In genomic region chr2:24919977-24920812, GRCh38 we compare ENCODE assay signal across 8 cellular contexts. TPM values are rescaled to one million over a fixed set of nuclear protein-coding genes. Genes with fewer than 3 reads are reported as not detected.
DNase-seq lines count a peak whose midpoint lies in the region; ATAC-seq, FAIRE-seq and TF ChIP-seq lines count a peak whose summit lies in the region.

TSS of gene ADCY3 (minus strand) at chr2:24920237. CDS start at chr2:24918987, 1,250 bp downstream.

- H2BK120ac ChIP-seq in neuronal stem cell (ENCODE audit: low read depth, low read length): no peak within 1 kb of the TSS

- no peak for TF ChIP-seq EP300 in A549 (IDR thresholded peaks at IDR 0.05)

- H2BK12ac ChIP-seq in neuronal stem cell (ENCODE audit: low read length): no peak within 1 kb of the TSS

- TF ChIP-seq POLR2A in A549 (IDR thresholded peaks at IDR 0.05; ENCODE audit: low read length): peak; percentile 36
- TF ChIP-seq POLR2A in Peyer's patch (IDR thresholded peaks at IDR 0.05): no peak
- no peak for TF ChIP-seq POLR2A in thyroid gland (IDR thresholded peaks at IDR 0.05)

- H2AFZ ChIP-seq in neuronal stem cell (ENCODE audit: low read length): peak within 1 kb of the TSS; percentile 94

- no peak within 1 kb of the TSS for H4K91ac ChIP-seq in neuronal stem cell (ENCODE audit: low read depth, low read length, poor library complexity)

- H3K23ac ChIP-seq in neuronal stem cell (ENCODE audit: low read depth, low read length, poor library complexity): peak within 1 kb of the TSS; percentile 38

- H3K18ac ChIP-seq in neuronal stem cell (ENCODE audit: low read length): peak within 1 kb of the TSS; percentile 91

- peak within 1 kb of the TSS; percentile 76 for H2BK5ac ChIP-seq in neuronal stem cell (ENCODE audit: low read length)

- H3K27ac ChIP-seq in A549 (peak within 1 kb of the TSS; percentile 85 to 96), Peyer's patch (peak within 1 kb of the TSS; percentile 51 to 88 (median 68)), foreskin keratinocyte (no peak within 1 kb of the TSS), neuronal stem cell (replicated peaks; ENCODE audit: low read length) (no peak within 1 kb of the TSS), thyroid gland (peak within 1 kb of the TSS in 2 of 3 donors; percentile 44 to 49)

- FAIRE-seq in A549 (lab: Jason Lieb, UNC): no peak

- TF ChIP-seq RAD21 in A549 (conservative IDR thresholded peaks at IDR 0.05 in 1 of 2, IDR thresholded peaks at IDR 0.05 in 1 of 2): no peak

- WGBS in A549 (ENCODE audit: missing lambda C conversion rate): 2% methylated on average over 35 of the region's 125 CpGs
- WGBS in neuronal stem cell (ENCODE audit: extremely low coverage in 2 of 2, insufficient read length in 2 of 2, insufficient replicate concordance in 1 of 2), 2 donors: no CpG with 5 or more reads among the region's 125 CpGs
- WGBS in thyroid gland, 2 donors: 0 to 1% methylated on average over 3 to 14 of the region's 125 CpGs

- H3K4me2 ChIP-seq in A549 (peak within 1 kb of the TSS; percentile 94), neuronal stem cell (ENCODE audit: insufficient read depth, low read length, poor library complexity, severe bottlenecking) (peak within 1 kb of the TSS; percentile 72)

- peak within 1 kb of the TSS; percentile 86 for H2BK15ac ChIP-seq in neuronal stem cell (ENCODE audit: low read length)

- H3K4me3 ChIP-seq in A549 (peak within 1 kb of the TSS; percentile 92), Peyer's patch (peak within 1 kb of the TSS; percentile 53 to 88 (median 80)), neuronal stem cell (ENCODE audit: low read length in 2 of 2) (peak within 1 kb of the TSS; percentile 60 to 88), thyroid gland (replicated peaks in 1 of 3) (peak within 1 kb of the TSS in 2 of 3 donors; percentile 42 to 59)

- peaks cover 13% of the 10 kb centered on the region; the same call in 2 of the 3 replicates for H3K4me1 ChIP-seq in A549
- peaks cover 0 to 33% (median 5%) of the 10 kb centered on the region in 4 donors for H3K4me1 ChIP-seq in Peyer's patch
- H3K4me1 ChIP-seq in foreskin keratinocyte: no peaks in the 10 kb centered on the region
- H3K4me1 ChIP-seq in neuronal stem cell (ENCODE audit: control insufficient read depth in 2 of 2, insufficient read depth in 1 of 2, low read depth in 1 of 2, low read length in 2 of 2): peaks cover 2 to 11% of the 10 kb centered on the region in 2 donors
- no peaks in the 10 kb centered on the region for H3K4me1 ChIP-seq in thyroid gland

- H3K4ac ChIP-seq in neuronal stem cell (ENCODE audit: low read length): no peak within 1 kb of the TSS

- intact Hi-C loops in thyroid gland (cut with DNase I): no loop called here

- H3K9me3 ChIP-seq in A549: no peaks in the 10 kb centered on the region
- H3K9me3 ChIP-seq in Peyer's patch: no peaks in the 10 kb centered on the region
- no peaks in the 10 kb centered on the region for H3K9me3 ChIP-seq in neuronal stem cell (replicated peaks in 1 of 2; ENCODE audit: control insufficient read depth in 2 of 2, insufficient read depth in 1 of 2, low read depth in 1 of 2, low read length in 2 of 2)
- no peaks in the 10 kb centered on the region for H3K9me3 ChIP-seq in thyroid gland

- H3K27me3 ChIP-seq in Peyer's patch (no peaks in the 10 kb centered on the region), foreskin keratinocyte (no peaks in the 10 kb centered on the region), neuronal stem cell (ENCODE audit: control insufficient read depth in 3 of 3, insufficient read depth in 3 of 3, low read depth in 1 of 3, low read length in 3 of 3) (no peaks in the 10 kb centered on the region), thyroid gland (no peaks in the 10 kb centered on the region)

- POLR2A ChIA-PET in A549 (lab: Yijun Ruan, JAX): no interaction called here

- H3K36me3 ChIP-seq in Peyer's patch: no peaks in the 10 kb centered on the region
- peaks cover 11 to 31% of the 10 kb centered on the region in 2 donors for H3K36me3 ChIP-seq in neuronal stem cell (replicated peaks in 1 of 2; ENCODE audit: control insufficient read depth in 2 of 2, insufficient read depth in 2 of 2, low read length in 2 of 2)
- no peaks in the 10 kb centered on the region for H3K36me3 ChIP-seq in thyroid gland

- DNase-seq in A549 (ENCODE audit: low read depth in 1 of 2, low spot score in 1 of 2) (peak; percentile 56 to 66), Peyer's patch (peak; percentile 77 to 85 (median 78)), foreskin keratinocyte (peak in 1 of 2 donors; percentile 19), neuronal stem cell (ENCODE audit: low spot score) (peak; percentile 43), thyroid gland (peak; percentile 36 to 45)
- peak; percentile 42 for DNase-seq in activated gamma-delta T cell treated with anti-CD3 and anti-CD28 coated beads, Interleukin-2, amount 50 U/mL, for 16 hours (ENCODE audit: low read depth)

- peaks cover 10% of the 10 kb centered on the region for H3K79me1 ChIP-seq in neuronal stem cell (ENCODE audit: low read depth, low read length)

- H4K8ac ChIP-seq in neuronal stem cell (ENCODE audit: low read depth, low read length): no peak within 1 kb of the TSS

- TF ChIP-seq CTCF in A549 (IDR thresholded peaks at IDR 0.05) (no peak), Peyer's patch (IDR thresholded peaks at IDR 0.05) (no peak), foreskin keratinocyte (conservative IDR thresholded peaks at IDR 0.05) (no peak), thyroid gland (IDR thresholded peaks at IDR 0.05) (no peak)

- CTCF ChIA-PET in A549 (lab: Yijun Ruan, JAX): interaction anchor here (0.6 to 2.6 kb wide), 5 partner anchors 8 to 660 kb away, joined by 3 to 6 read pairs (median 3); no protein-coding TSS in a partner anchor

- peak; percentile 70 to 83 for ATAC-seq in A549
- peak; percentile 29 for ATAC-seq in GM18520 (IDR thresholded peaks at IDR 0.05; ENCODE audit: unreplicated experiment)
- peak; percentile 66 for ATAC-seq in HG03045 (IDR thresholded peaks at IDR 0.05; ENCODE audit: unreplicated experiment)
- ATAC-seq in foreskin keratinocyte: peak; percentile 61

- H3K14ac ChIP-seq in neuronal stem cell (ENCODE audit: low read length): peak within 1 kb of the TSS; percentile 1

- H3K9ac ChIP-seq in neuronal stem cell (ENCODE audit: low read depth, low read length, poor library complexity): peak within 1 kb of the TSS; percentile 88

- peak within 1 kb of the TSS; percentile 59 for H2AK5ac ChIP-seq in neuronal stem cell (ENCODE audit: low read depth, low read length)

TF ChIP-seq in A549, 52 proteins besides CTCF, POLR2A, EP300 and RAD21:
- TF ChIP-seq PHF8 (IDR thresholded peaks at IDR 0.05; ENCODE audit: borderline replicate concordance, low read depth): peak; percentile 62
- TF ChIP-seq MAFK (IDR thresholded peaks at IDR 0.05; ENCODE audit: partially characterized antibody): no peak
- TF ChIP-seq JUN (IDR thresholded peaks at IDR 0.05): peak in 1 of 2 experiments; percentile 50; a peak in 1 of 5 replicates
- TF ChIP-seq MAX (IDR thresholded peaks at IDR 0.05): peak; percentile 61; the same call in 1 of the 2 replicates
- TF ChIP-seq E2F6 (IDR thresholded peaks at IDR 0.05; ENCODE audit: borderline replicate concordance, low read depth): 0 out of 2 replicates have a peak, but pooled peaks have one; percentile 47
- TF ChIP-seq USF2 (IDR thresholded peaks at IDR 0.05): peak; percentile 60
- TF ChIP-seq BCL3 (IDR thresholded peaks at IDR 0.05): peak; percentile 76; the same call in 1 of the 3 replicates
- no peak for TF ChIP-seq FOXS1 (CRISPR knock-in tag; IDR thresholded peaks at IDR 0.05)

RNA-seq across cellular contexts. Expression of gene ADCY3, which starts in this region (rescaled TPM):
- 37.4 and 52.5 TPM in 2 replicates for polyA plus RNA-seq in A549 (2011; rRNA removed)
- polyA plus RNA-seq in A549 (2012; cell fraction: cytosol; rRNA removed): 104 and 117 TPM in 2 replicates
- 190 and 252 TPM in 2 replicates for polyA plus RNA-seq in A549 (2012; cell fraction: nucleus; rRNA removed)
- 58.5 to 65.4 TPM (median 58.8 TPM) in 3 replicates for polyA plus RNA-seq in A549 (2017; fragmentation: RNase III; extraction: RNeasy Plus Mini Kit Qiagen cat#74134 plus additional on column Dnase treatment)
- polyA minus RNA-seq in A549 (2011; rRNA and poly(A)+ RNA removed): 117 and 124 TPM in 2 replicates
- 100 to 1,000 TPM in 1 of 4 donors, 10 to 100 TPM in 3; 23.6 to 195 (median 56.4) TPM for total RNA-seq in Peyer's patch
- total RNA-seq in foreskin keratinocyte: 64.9 and 67.0 TPM in 2 replicates
- polyA plus RNA-seq in foreskin keratinocyte: 51.2 and 55.8 TPM in 2 replicates
- 31.1 TPM for polyA plus RNA-seq in neuronal stem cell (2013, experiment 1 of 2)
- polyA plus RNA-seq in neuronal stem cell (2013, experiment 2 of 2): 29.1 TPM
- 10 to 100 TPM; 17.5 to 38.7 (median 29.2) TPM for total RNA-seq in thyroid gland

Comparison
In these comparisons a context has a peak if more than half of its experiments do, and no peak if none do; other contexts are left out.
1. H3K27ac ChIP-seq: peak in A549 (2 of 2), Peyer's patch (4 of 4) and thyroid gland (2 of 3); none in foreskin keratinocyte (single experiment) and neuronal stem cell (single experiment).
2. Peak in every context shown above with its lines, with median percentiles within 50 percentile points of each other: ATAC-seq and H3K4me3 ChIP-seq.